In the genomic region with DNA sequence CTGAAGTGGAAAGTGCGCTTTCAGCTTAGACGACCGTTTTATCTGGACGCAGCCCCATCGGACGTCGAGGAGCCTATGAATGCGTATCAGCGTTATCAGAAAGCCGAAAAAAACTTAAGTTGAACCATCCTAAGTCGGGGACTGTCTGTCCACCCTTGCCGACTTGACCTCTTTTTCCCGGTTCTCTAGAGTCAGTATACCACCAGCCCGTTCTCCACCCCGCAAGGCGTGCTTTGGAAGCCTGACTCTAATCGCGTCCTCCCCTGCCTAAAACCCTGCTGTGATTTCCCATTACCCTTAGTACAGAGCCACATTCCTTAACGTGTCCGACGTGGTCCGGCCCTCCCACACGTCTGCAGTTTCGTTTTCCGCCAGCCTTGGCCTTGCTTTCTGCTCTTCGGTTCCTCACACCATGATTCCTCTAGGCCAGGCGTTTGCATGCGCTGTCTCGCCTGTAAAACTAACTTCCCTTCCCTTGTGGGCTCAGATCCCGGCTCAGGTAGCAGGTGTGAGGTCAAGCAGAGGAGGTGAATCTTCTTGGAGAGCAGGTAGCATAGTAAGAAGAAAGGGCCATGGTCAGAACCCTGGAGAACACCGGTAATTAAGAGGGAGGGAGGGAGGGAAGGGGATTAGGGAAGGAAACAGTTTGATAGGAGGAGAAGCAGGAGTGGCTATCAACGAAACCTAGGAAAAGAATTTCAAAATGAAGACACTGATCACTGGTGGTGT, we compare ENCODE assay signal across 6 cellular contexts.
DNase-seq lines count a peak whose midpoint lies in the region; ATAC-seq and TF ChIP-seq lines count a peak whose summit lies in the region.

No MANE protein-coding gene starts in this region.

- DNase-seq in activated CD4-positive, CD25-positive, alpha-beta regulatory T cell treated with anti-CD3 and anti-CD28 coated beads, Interleukin-2, amount 50 U/mL, for 72 hours, result peak; percentile 31
- no peak for DNase-seq in activated CD4-positive, CD25-positive, alpha-beta regulatory T cell (lab: John Stamatoyannopoulos, UW)
- DNase-seq in kidney tubule cell (ENCODE audit: low spot score) (peak; percentile 76), DMS79 treated with DMSO at 0.1 percent for 48 hours (lab: John Stamatoyannopoulos, UW) (no peak)

- ATAC-seq in HG02970 (IDR thresholded peaks at IDR 0.05; ENCODE audit: low FRiP score, unreplicated experiment), result no peak

- peak overlapping the region; percentile 77 for H3K27ac ChIP-seq in VCaP

- TF ChIP-seq CTCF in VCaP (conservative IDR thresholded peaks at IDR 0.05), result no peak

Comparison
In these comparisons a context has a peak if more than half of its experiments do, and no peak if none do; other contexts are left out.
1. DNase-seq: peak in activated CD4-positive, CD25-positive, alpha-beta regulatory T cell treated with anti-CD3 and anti-CD28 coated beads, Interleukin-2, amount 50 U/mL, for 72 hours (single experiment) and kidney tubule cell (single experiment); none in activated CD4-positive, CD25-positive, alpha-beta regulatory T cell (0 of 4) and DMS79 treated with DMSO at 0.1 percent for 48 hours (single experiment).